ENCODE assay signal across 1 cellular context in genomic region chr6:20575125-20575524, GRCh38.
TF ChIP-seq lines count a peak whose summit lies in the region.

No MANE protein-coding gene starts in this region.

TF ChIP-seq in K562, 482 proteins besides CTCF, POLR2A, EP300 and RAD21 (continued from another document and continues in another):
- TF ChIP-seq LEF1 (IDR thresholded peaks at IDR 0.05) (peak; percentile 66), MYNN (IDR thresholded peaks at IDR 0.05) (no peak), MYNN (CRISPR knock-in tag; IDR thresholded peaks at IDR 0.05) (no peak), CC2D1A (IDR thresholded peaks at IDR 0.05) (peak; percentile 93), NFE2 (IDR thresholded peaks at IDR 0.05; ENCODE audit: low read depth) (peak; percentile 43; the same call in 1 of the 2 replicates), PBX2 (CRISPR knock-in tag; IDR thresholded peaks at IDR 0.05; ENCODE audit: low read depth) (no peak), PBX2 (tag; conservative IDR thresholded peaks at IDR 0.05; ENCODE audit: low read depth) (peak; percentile 81), KDM1A (IDR thresholded peaks at IDR 0.05) (peak; percentile 96 to 98), ZNF586 (CRISPR knock-in tag; conservative IDR thresholded peaks at IDR 0.05) (no peak), ZBTB34 (CRISPR knock-in tag; IDR thresholded peaks at IDR 0.05) (0 out of 2 replicates have a peak, but pooled peaks have one; percentile 33), ZNF311 (CRISPR knock-in tag; IDR thresholded peaks at IDR 0.05) (peak; percentile 77; the same call in 1 of the 2 replicates), ZNF175 (CRISPR knock-in tag; IDR thresholded peaks at IDR 0.05; ENCODE audit: low read depth) (peak; percentile 98), CBFA2T3 (IDR thresholded peaks at IDR 0.05) (peak; percentile 98), AFF1 (IDR thresholded peaks at IDR 0.05; ENCODE audit: low read depth in 1 of 2, partially characterized antibody in 2 of 2) (peak in 1 of 2 experiments; percentile 72), SMARCE1 (IDR thresholded peaks at IDR 0.05) (peak; percentile 98), NEUROD1 (IDR thresholded peaks at IDR 0.05; ENCODE audit: borderline replicate concordance, low read depth, low read length, partially characterized antibody) (peak; percentile 35), CHAMP1 (IDR thresholded peaks at IDR 0.05) (peak; percentile 73; the same call in 1 of the 2 replicates), TARDBP (IDR thresholded peaks at IDR 0.05) (peak; percentile 69; the same call in 1 of the 2 replicates), KLF16 (IDR thresholded peaks at IDR 0.05) (peak; percentile 98), ZNF785 (CRISPR knock-in tag; IDR thresholded peaks at IDR 0.05) (no peak), PML (IDR thresholded peaks at IDR 0.05; ENCODE audit: low read length) (peak; percentile 99), ZNF384 (IDR thresholded peaks at IDR 0.05; ENCODE audit: low read depth, low read length) (peak; percentile 99), POLR2AphosphoS2 (IDR thresholded peaks at IDR 0.05; ENCODE audit: low read length) (no peak), FOXM1 (IDR thresholded peaks at IDR 0.05; ENCODE audit: low read depth) (peak; percentile 97), FOXM1 (CRISPR knock-in tag; IDR thresholded peaks at IDR 0.05; ENCODE audit: low read depth) (no peak), VEZF1 (CRISPR knock-in tag; IDR thresholded peaks at IDR 0.05) (peak; percentile 72), PHF21A (IDR thresholded peaks at IDR 0.05; ENCODE audit: borderline replicate concordance, low read depth) (no peak), ETV6 (IDR thresholded peaks at IDR 0.05; ENCODE audit: borderline replicate concordance in 1 of 2, low read depth in 2 of 2, low read length in 1 of 2) (peak in 1 of 2 experiments; percentile 53; a peak in 1 of 4 replicates), ETV6 (CRISPR knock-in tag; IDR thresholded peaks at IDR 0.05; ENCODE audit: borderline replicate concordance) (no peak), ZNF551 (CRISPR knock-in tag; IDR thresholded peaks at IDR 0.05) (no peak), ZNF212 (CRISPR knock-in tag; IDR thresholded peaks at IDR 0.05) (no peak)
- TF ChIP-seq, protein P1, sequence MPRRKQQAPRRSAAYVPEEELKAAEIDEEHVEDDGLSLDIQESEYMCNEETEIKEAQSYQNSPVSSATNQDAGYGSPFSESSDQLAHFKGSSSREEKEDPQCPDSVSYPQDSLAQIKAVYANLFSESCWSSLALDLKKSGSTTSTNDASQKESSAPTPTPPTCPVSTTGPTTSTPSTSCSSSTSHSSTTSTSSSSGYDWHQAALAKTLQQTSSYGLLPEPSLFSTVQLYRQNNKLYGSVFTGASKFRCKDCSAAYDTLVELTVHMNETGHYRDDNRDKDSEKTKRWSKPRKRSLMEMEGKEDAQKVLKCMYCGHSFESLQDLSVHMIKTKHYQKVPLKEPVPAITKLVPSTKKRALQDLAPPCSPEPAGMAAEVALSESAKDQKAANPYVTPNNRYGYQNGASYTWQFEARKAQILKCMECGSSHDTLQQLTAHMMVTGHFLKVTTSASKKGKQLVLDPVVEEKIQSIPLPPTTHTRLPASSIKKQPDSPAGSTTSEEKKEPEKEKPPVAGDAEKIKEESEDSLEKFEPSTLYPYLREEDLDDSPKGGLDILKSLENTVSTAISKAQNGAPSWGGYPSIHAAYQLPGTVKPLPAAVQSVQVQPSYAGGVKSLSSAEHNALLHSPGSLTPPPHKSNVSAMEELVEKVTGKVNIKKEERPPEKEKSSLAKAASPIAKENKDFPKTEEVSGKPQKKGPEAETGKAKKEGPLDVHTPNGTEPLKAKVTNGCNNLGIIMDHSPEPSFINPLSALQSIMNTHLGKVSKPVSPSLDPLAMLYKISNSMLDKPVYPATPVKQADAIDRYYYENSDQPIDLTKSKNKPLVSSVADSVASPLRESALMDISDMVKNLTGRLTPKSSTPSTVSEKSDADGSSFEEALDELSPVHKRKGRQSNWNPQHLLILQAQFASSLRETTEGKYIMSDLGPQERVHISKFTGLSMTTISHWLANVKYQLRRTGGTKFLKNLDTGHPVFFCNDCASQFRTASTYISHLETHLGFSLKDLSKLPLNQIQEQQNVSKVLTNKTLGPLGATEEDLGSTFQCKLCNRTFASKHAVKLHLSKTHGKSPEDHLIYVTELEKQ (CRISPR knock-in tag; IDR thresholded peaks at IDR 0.05): no peak
- TF ChIP-seq, protein P2, sequence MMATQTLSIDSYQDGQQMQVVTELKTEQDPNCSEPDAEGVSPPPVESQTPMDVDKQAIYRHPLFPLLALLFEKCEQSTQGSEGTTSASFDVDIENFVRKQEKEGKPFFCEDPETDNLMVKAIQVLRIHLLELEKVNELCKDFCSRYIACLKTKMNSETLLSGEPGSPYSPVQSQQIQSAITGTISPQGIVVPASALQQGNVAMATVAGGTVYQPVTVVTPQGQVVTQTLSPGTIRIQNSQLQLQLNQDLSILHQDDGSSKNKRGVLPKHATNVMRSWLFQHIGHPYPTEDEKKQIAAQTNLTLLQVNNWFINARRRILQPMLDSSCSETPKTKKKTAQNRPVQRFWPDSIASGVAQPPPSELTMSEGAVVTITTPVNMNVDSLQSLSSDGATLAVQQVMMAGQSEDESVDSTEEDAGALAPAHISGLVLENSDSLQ (IDR thresholded peaks at IDR 0.05): peak; percentile 73
- TF ChIP-seq, protein P3, sequence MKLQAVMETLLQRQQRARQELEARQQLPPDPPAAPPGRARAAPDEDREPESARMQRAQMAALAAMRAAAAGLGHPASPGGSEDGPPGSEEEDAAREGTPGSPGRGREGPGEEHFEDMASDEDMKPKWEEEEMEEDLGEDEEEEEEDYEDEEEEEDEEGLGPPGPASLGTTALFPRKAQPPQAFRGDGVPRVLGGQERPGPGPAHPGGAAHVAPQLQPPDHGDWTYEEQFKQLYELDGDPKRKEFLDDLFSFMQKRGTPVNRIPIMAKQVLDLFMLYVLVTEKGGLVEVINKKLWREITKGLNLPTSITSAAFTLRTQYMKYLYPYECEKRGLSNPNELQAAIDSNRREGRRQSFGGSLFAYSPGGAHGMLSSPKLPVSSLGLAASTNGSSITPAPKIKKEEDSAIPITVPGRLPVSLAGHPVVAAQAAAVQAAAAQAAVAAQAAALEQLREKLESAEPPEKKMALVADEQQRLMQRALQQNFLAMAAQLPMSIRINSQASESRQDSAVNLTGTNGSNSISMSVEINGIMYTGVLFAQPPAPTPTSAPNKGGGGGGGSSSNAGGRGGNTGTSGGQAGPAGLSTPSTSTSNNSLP (IDR thresholded peaks at IDR 0.05; ENCODE audit: borderline replicate concordance, low read depth, low read length): peak; percentile 88
- TF ChIP-seq, protein P4, sequence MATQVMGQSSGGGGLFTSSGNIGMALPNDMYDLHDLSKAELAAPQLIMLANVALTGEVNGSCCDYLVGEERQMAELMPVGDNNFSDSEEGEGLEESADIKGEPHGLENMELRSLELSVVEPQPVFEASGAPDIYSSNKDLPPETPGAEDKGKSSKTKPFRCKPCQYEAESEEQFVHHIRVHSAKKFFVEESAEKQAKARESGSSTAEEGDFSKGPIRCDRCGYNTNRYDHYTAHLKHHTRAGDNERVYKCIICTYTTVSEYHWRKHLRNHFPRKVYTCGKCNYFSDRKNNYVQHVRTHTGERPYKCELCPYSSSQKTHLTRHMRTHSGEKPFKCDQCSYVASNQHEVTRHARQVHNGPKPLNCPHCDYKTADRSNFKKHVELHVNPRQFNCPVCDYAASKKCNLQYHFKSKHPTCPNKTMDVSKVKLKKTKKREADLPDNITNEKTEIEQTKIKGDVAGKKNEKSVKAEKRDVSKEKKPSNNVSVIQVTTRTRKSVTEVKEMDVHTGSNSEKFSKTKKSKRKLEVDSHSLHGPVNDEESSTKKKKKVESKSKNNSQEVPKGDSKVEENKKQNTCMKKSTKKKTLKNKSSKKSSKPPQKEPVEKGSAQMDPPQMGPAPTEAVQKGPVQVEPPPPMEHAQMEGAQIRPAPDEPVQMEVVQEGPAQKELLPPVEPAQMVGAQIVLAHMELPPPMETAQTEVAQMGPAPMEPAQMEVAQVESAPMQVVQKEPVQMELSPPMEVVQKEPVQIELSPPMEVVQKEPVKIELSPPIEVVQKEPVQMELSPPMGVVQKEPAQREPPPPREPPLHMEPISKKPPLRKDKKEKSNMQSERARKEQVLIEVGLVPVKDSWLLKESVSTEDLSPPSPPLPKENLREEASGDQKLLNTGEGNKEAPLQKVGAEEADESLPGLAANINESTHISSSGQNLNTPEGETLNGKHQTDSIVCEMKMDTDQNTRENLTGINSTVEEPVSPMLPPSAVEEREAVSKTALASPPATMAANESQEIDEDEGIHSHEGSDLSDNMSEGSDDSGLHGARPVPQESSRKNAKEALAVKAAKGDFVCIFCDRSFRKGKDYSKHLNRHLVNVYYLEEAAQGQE (CRISPR knock-in tag; IDR thresholded peaks at IDR 0.05; ENCODE audit: low read depth): no peak
